8 cellular contexts compared by ENCODE assay signal in the genomic region with DNA sequence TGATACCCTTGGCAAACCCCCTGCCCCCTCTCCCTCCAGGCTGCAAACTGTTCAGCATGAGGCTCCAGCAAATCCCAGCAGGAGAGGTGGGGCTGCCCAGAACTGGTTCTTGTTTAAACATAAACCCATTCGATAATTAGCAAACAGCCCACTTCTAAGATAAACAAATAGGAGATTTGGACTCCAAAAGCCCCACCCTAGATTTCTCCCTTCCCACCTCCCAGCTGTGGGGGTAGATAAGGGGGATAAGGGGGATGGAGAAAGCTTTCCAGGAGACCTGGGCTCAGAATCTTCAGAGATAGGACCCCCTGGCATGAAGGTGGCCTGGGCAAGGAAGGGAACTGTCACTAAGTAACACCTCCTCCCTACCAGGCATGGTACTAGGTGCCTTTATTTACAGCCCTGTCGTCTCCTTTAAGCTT. TPM values are rescaled to one million over a fixed set of nuclear protein-coding genes. Genes with fewer than 3 reads are reported as not detected.
DNase-seq lines count a peak whose midpoint lies in the region; ATAC-seq and TF ChIP-seq lines count a peak whose summit lies in the region.

No MANE protein-coding gene starts in this region.

- CTCF ChIA-PET in Caco-2 (lab: Charles Lee) = interaction anchor here (0.7 to 4.4 kb wide), 12 partner anchors 14 to 494 kb away, joined by 4 to 50 read pairs (median 10); a partner anchor contains a TSS

- intact Hi-C loops in Caco-2 (cut with micrococcal nuclease; ENCODE audit: unreplicated experiment) = loop anchor here (1.0 kb wide), 2 partner anchors 20 kb away; a partner anchor contains a TSS

- H3K4me1 Mint-ChIP-seq in Caco-2 (ENCODE audit: low read depth, unreplicated experiment) = peaks cover 86% of the 10 kb centered on the region

- ATAC-seq in GM18517 (IDR thresholded peaks at IDR 0.05; ENCODE audit: unreplicated experiment) (no peak), GM18498 (IDR thresholded peaks at IDR 0.05; ENCODE audit: unreplicated experiment) (no peak)
- ATAC-seq in activated naive CD4-positive, alpha-beta T cell treated with anti-CD3 and anti-CD28 coated beads, Interleukin-2, amount 50 U/mL, for 72 hours = no peak

- peaks cover 11% of the 10 kb centered on the region for H3K36me3 ChIP-seq in Caco-2 (ENCODE audit: control insufficient read depth, insufficient read depth, low read length)
- no peaks in the 10 kb centered on the region for H3K36me3 ChIP-seq in parathyroid adenoma (ENCODE audit: control insufficient read depth, insufficient read depth, low read length)

- TF ChIP-seq CTCF in Caco-2 (IDR thresholded peaks at IDR 0.05; ENCODE audit: insufficient read depth in 1 of 2, low read depth in 1 of 2, low read length in 1 of 2, severe bottlenecking in 1 of 2, unreplicated experiment in 1 of 2) = no peak
- TF ChIP-seq CTCF in epithelial cell of esophagus (IDR thresholded peaks at IDR 0.05; ENCODE audit: insufficient read depth, low read depth, low read length, missing control alignments) = no peak
- no peak for TF ChIP-seq CTCF in parathyroid adenoma (IDR thresholded peaks at IDR 0.05)

- peak overlapping the region; percentile 97 for H3K4me3 Mint-ChIP-seq in Caco-2 (ENCODE audit: unreplicated experiment)

- H3K9ac ChIP-seq in parathyroid adenoma = no peak overlapping the region

- peak overlapping the region; percentile 29 for H3K4me2 ChIP-seq in parathyroid adenoma (ENCODE audit: low read length)

- H3K9me3 ChIP-seq in Caco-2 (no peaks in the 10 kb centered on the region), parathyroid adenoma (ENCODE audit: control insufficient read depth, low read length) (no peaks in the 10 kb centered on the region)

- H3K27me3 Mint-ChIP-seq in Caco-2 (ENCODE audit: insufficient read depth, unreplicated experiment) = no peaks in the 10 kb centered on the region

- POLR2A ChIA-PET in Caco-2 (lab: Charles Lee) = interaction anchor here (1.0 to 9.0 kb wide), 6 partner anchors 9 to 537 kb away, joined by 3 to 229 read pairs (median 4); a partner anchor contains a TSS

- no TSS peak for BruUV-seq in Caco-2 (replicated peaks; lab: Mats Ljungman, UMichigan)

- peaks cover 98% of the 10 kb centered on the region for H3K36me3 Mint-ChIP-seq in Caco-2 (ENCODE audit: insufficient read depth, unreplicated experiment)
- peaks cover 4% of the 10 kb centered on the region in 2 donors for H3K36me3 Mint-ChIP-seq in activated naive CD4-positive, alpha-beta T cell treated with anti-CD3 and anti-CD28 coated beads, Interleukin-2, amount 50 U/mL, for 72 hours

- no peaks in the 10 kb centered on the region for H3K9me3 Mint-ChIP-seq in Caco-2 (ENCODE audit: unreplicated experiment)
- no peaks in the 10 kb centered on the region for H3K9me3 Mint-ChIP-seq in activated naive CD4-positive, alpha-beta T cell treated with anti-CD3 and anti-CD28 coated beads, Interleukin-2, amount 50 U/mL, for 72 hours

- H3K4me1 ChIP-seq in Caco-2 (peaks cover 87% of the 10 kb centered on the region), parathyroid adenoma (peaks cover 59% of the 10 kb centered on the region)

- H3K79me2 ChIP-seq in parathyroid adenoma = peaks cover 4% of the 10 kb centered on the region

- peak; percentile 90 to 93 for DNase-seq in Caco-2
- DNase-seq in NCI-H345 treated with DMSO at 0.1 percent for 48 hours (lab: John Stamatoyannopoulos, UW; ENCODE audit: unreplicated experiment) = peak; percentile 68
- DNase-seq in epithelial cell of esophagus (ENCODE audit: low read depth) = no peak
- DNase-seq in stimulated activated CD4-positive, alpha-beta T cell treated with anti-CD3 and anti-CD28 coated beads, Interleukin-1b, Interleukin-23, amount 100 ng/mL, for 48 hours = no peak
- no peak for DNase-seq in activated naive CD4-positive, alpha-beta T cell treated with anti-CD3 and anti-CD28 coated beads, Interleukin-2, amount 50 U/mL, for 72 hours (ENCODE audit: low spot score in 2 of 2)

- H3K4me3 ChIP-seq in Caco-2 (ENCODE audit: low read depth, low read length) = peak overlapping the region; percentile 25
- H3K4me3 ChIP-seq in epithelial cell of esophagus (ENCODE audit: low read length) = peak overlapping the region; percentile 63
- peak overlapping the region; percentile 28 for H3K4me3 ChIP-seq in parathyroid adenoma (ENCODE audit: low read depth, low read length)

- H2AFZ ChIP-seq in parathyroid adenoma = no peak overlapping the region

- no peaks in the 10 kb centered on the region for H3K27me3 ChIP-seq in Caco-2 (replicated peaks; ENCODE audit: control insufficient read depth, insufficient read depth, low read length)
- H3K27me3 ChIP-seq in parathyroid adenoma (ENCODE audit: control insufficient read depth, insufficient read depth, low read length) = no peaks in the 10 kb centered on the region

- peak overlapping the region; percentile 77 for H3K27ac Mint-ChIP-seq in Caco-2 (ENCODE audit: unreplicated experiment)
- H3K27ac Mint-ChIP-seq in activated naive CD4-positive, alpha-beta T cell treated with anti-CD3 and anti-CD28 coated beads, Interleukin-2, amount 50 U/mL, for 72 hours = no peak overlapping the region

- H3K27ac ChIP-seq in parathyroid adenoma = peak overlapping the region; percentile 95

RNA-seq across cellular contexts. Expression of a gene that starts 4.8 kb away (rescaled TPM):
- total RNA-seq in Caco-2 (2022) = 227 and 242 TPM in 2 replicates
- 10 to 100 TPM; 23.5 to 33.0 TPM for total RNA-seq in activated naive CD4-positive, alpha-beta T cell treated with anti-CD3 and anti-CD28 coated beads, Interleukin-2, amount 50 U/mL, for 72 hours

RNA-seq across cellular contexts. Expression of a gene that starts 19.5 kb away (rescaled TPM):
- total RNA-seq in Caco-2 (2022) = 62.1 and 67.1 TPM in 2 replicates
- total RNA-seq in activated naive CD4-positive, alpha-beta T cell treated with anti-CD3 and anti-CD28 coated beads, Interleukin-2, amount 50 U/mL, for 72 hours = 10 to 100 TPM; 28.0 to 33.3 TPM

RNA-seq across cellular contexts. Expression of a gene that starts 34.7 kb away (rescaled TPM):
- not detected in 2 replicates for total RNA-seq in Caco-2 (2022)
- total RNA-seq in activated naive CD4-positive, alpha-beta T cell treated with anti-CD3 and anti-CD28 coated beads, Interleukin-2, amount 50 U/mL, for 72 hours = under 1 TPM; 0.16 to 0.45 TPM

RNA-seq across cellular contexts. Expression of a gene that starts 35.4 kb away (rescaled TPM):
- not detected in 2 replicates for total RNA-seq in Caco-2 (2022)
- total RNA-seq in activated naive CD4-positive, alpha-beta T cell treated with anti-CD3 and anti-CD28 coated beads, Interleukin-2, amount 50 U/mL, for 72 hours = 1 to 10 TPM in 1 of 2 donors, under 1 TPM in 1; 0.11 to 1.4 TPM

RNA-seq across cellular contexts. Expression of a gene that starts 36.8 kb away (rescaled TPM):
- total RNA-seq in Caco-2 (2022) = not detected in 2 replicates
- total RNA-seq in activated naive CD4-positive, alpha-beta T cell treated with anti-CD3 and anti-CD28 coated beads, Interleukin-2, amount 50 U/mL, for 72 hours = not detected

Comparison
In these comparisons a context has a peak if more than half of its experiments do, and no peak if none do; other contexts are left out.
1. DNase-seq: peak in Caco-2 (2 of 2) and NCI-H345 treated with DMSO at 0.1 percent for 48 hours (single experiment); none in epithelial cell of esophagus (single experiment), stimulated activated CD4-positive, alpha-beta T cell treated with anti-CD3 and anti-CD28 coated beads, Interleukin-1b, Interleukin-23, amount 100 ng/mL, for 48 hours (single experiment) and activated naive CD4-positive, alpha-beta T cell treated with anti-CD3 and anti-CD28 coated beads, Interleukin-2, amount 50 U/mL, for 72 hours (0 of 2).
2. Peak in every context shown above with its lines, with median percentiles within 50 percentile points of each other: H3K4me3 ChIP-seq.